7 cellular contexts compared by ENCODE assay signal in the genomic region with DNA sequence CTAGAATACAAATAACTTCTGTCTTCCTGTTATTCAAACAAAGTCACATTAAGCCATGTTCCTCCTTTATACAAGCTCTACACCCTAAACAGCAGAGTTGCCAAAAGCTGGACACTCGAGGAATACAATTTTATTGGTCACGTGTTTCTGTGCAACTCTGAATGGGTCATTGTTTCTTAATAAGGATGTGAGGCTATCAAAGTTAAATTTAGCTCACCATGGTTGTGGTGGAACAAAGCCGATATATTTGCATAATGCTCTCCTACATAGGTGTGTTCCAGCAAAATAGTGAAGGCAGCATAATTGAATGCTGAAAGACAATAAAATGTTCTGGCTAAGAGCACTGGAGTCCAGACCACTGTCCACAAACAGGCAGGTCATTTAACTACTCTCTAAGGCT. TPM values are rescaled to one million over a fixed set of nuclear protein-coding genes. Genes with fewer than 3 reads are reported as not detected.
DNase-seq lines count a peak whose midpoint lies in the region; ATAC-seq lines count a peak whose summit lies in the region.

No MANE protein-coding gene starts in this region.

- H3K36me3 Mint-ChIP-seq in activated CD4-positive, alpha-beta T cell treated with anti-CD3 and anti-CD28 coated beads for 36 hours (ENCODE audit: low read depth) = no peaks in the 10 kb centered on the region
- H3K36me3 Mint-ChIP-seq in activated naive CD4-positive, alpha-beta T cell treated with anti-CD3 and anti-CD28 coated beads, Interleukin-2, amount 10 ng/mL, durations not matched to agents 7 days and 5 days = no peaks in the 10 kb centered on the region

- H3K4me3 Mint-ChIP-seq in activated CD4-positive, alpha-beta T cell treated with anti-CD3 and anti-CD28 coated beads for 36 hours = no peak overlapping the region
- no peak overlapping the region for H3K4me3 Mint-ChIP-seq in activated naive CD4-positive, alpha-beta T cell treated with anti-CD3 and anti-CD28 coated beads, Interleukin-2, amount 10 ng/mL, durations not matched to agents 7 days and 5 days

- CTCF ChIA-PET in activated CD4-positive, alpha-beta T cell treated with anti-CD3 and anti-CD28 coated beads for 36 hours (lab: Charles Lee) = no interaction called here
- CTCF ChIA-PET in activated naive CD4-positive, alpha-beta T cell treated with anti-CD3 and anti-CD28 coated beads, Interleukin-2, amount 10 ng/mL, durations not matched to agents 7 days and 5 days (lab: Charles Lee) = no interaction called here

- DNase-seq in NCI-H146 treated with DMSO at 0.1 percent for 48 hours (lab: John Stamatoyannopoulos, UW; ENCODE audit: unreplicated experiment) = peak; percentile 18
- DNase-seq in sciatic nerve (ENCODE audit: low spot score) = no peak
- no peak for DNase-seq in activated CD4-positive, alpha-beta T cell treated with anti-CD3 and anti-CD28 coated beads for 36 hours
- no peak for DNase-seq in activated naive CD4-positive, alpha-beta T cell treated with anti-CD3 and anti-CD28 coated beads, Interleukin-2, amount 10 ng/mL, durations not matched to agents 7 days and 5 days
- DNase-seq in NCI-H226 = no peak

- H3K27me3 Mint-ChIP-seq in activated CD4-positive, alpha-beta T cell treated with anti-CD3 and anti-CD28 coated beads for 36 hours = no peaks in the 10 kb centered on the region
- peaks cover 12% of the 10 kb centered on the region for H3K27me3 Mint-ChIP-seq in activated naive CD4-positive, alpha-beta T cell treated with anti-CD3 and anti-CD28 coated beads, Interleukin-2, amount 10 ng/mL, durations not matched to agents 7 days and 5 days

- POLR2A ChIA-PET in activated CD4-positive, alpha-beta T cell treated with anti-CD3 and anti-CD28 coated beads for 36 hours (lab: Charles Lee) = interaction anchor here (0.6 kb wide), 1 partner anchor 816 kb away, joined by 3 read pairs; no protein-coding TSS in a partner anchor

- no peak overlapping the region for H3K27ac Mint-ChIP-seq in activated CD4-positive, alpha-beta T cell treated with anti-CD3 and anti-CD28 coated beads for 36 hours
- H3K27ac Mint-ChIP-seq in activated naive CD4-positive, alpha-beta T cell treated with anti-CD3 and anti-CD28 coated beads, Interleukin-2, amount 10 ng/mL, durations not matched to agents 7 days and 5 days = no peak overlapping the region

- intact Hi-C loops in sciatic nerve (cut with DNase I) = loop anchor here (5.0 kb wide), 1 partner anchor 1142 kb away; no protein-coding TSS in a partner anchor
- intact Hi-C loops in activated CD4-positive, alpha-beta T cell treated with anti-CD3 and anti-CD28 coated beads for 36 hours (cut with DNase I, micrococcal nuclease) = no loop called here

- ATAC-seq in GM19035 (IDR thresholded peaks at IDR 0.05; ENCODE audit: unreplicated experiment) (peak; percentile 66), HG02852 (IDR thresholded peaks at IDR 0.05; ENCODE audit: unreplicated experiment) (peak; percentile 41), sciatic nerve (peak; percentile 71)
- no peak for ATAC-seq in activated CD4-positive, alpha-beta T cell treated with anti-CD3 and anti-CD28 coated beads for 36 hours

- H3K4me1 Mint-ChIP-seq in activated CD4-positive, alpha-beta T cell treated with anti-CD3 and anti-CD28 coated beads for 36 hours = no peaks in the 10 kb centered on the region
- no peaks in the 10 kb centered on the region for H3K4me1 Mint-ChIP-seq in activated naive CD4-positive, alpha-beta T cell treated with anti-CD3 and anti-CD28 coated beads, Interleukin-2, amount 10 ng/mL, durations not matched to agents 7 days and 5 days

- no peaks in the 10 kb centered on the region for H3K9me3 Mint-ChIP-seq in activated CD4-positive, alpha-beta T cell treated with anti-CD3 and anti-CD28 coated beads for 36 hours (ENCODE audit: low read depth)
- H3K9me3 Mint-ChIP-seq in activated naive CD4-positive, alpha-beta T cell treated with anti-CD3 and anti-CD28 coated beads, Interleukin-2, amount 10 ng/mL, durations not matched to agents 7 days and 5 days = no peaks in the 10 kb centered on the region

RNA-seq across cellular contexts. Expression of a gene that starts 36.9 kb away (rescaled TPM):
- total RNA-seq in sciatic nerve = 27.5 TPM
- total RNA-seq in activated CD4-positive, alpha-beta T cell treated with anti-CD3 and anti-CD28 coated beads for 36 hours = 10 to 100 TPM; 28.4 to 29.3 TPM
